ENCODE assay signal across 1 cellular context in the genomic region with DNA sequence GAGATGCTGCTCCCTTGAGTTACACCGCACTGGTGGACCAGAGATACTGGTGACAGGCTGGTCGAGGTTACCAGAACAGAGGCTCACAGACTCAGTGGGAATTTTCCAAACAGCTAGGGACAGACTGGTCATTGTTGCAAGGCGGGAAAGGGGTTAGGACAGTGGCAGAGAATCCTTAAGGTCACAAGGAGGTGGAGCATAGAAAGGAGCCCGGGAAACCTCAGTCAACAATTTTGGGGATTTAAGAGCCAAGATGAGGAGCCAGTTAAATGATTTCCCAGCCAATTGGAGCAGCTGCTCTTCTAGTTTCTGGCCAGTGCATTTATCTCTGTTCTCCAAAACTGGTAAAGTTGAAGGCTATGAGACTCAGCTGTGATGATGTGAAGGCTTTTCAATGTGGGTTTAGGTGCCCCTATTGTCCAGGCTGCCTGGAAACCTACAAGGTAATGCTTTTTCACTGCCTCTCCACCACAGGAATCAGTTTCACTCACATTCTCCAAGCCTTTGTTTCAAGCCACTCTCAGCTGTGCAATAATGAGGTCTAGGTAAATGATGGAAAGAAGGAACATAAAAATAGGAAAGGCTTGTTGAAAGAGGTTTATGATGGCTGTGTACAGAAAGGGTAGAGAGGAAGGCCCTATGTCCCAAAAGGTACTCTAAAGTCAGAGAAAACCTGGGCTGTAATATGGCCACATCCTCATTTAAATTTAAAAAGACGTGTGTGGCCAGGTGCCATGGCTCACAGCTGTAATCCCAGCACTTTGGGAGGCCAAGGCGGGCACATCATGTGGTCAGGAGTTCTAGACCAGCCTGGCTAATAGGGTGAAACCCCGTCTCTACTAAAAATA.
TF ChIP-seq lines count a peak whose summit lies in the region.

No MANE protein-coding gene starts in this region.

TF ChIP-seq in H1, 55 proteins besides CTCF, POLR2A, EP300 and RAD21:
- TF ChIP-seq, protein P1, sequence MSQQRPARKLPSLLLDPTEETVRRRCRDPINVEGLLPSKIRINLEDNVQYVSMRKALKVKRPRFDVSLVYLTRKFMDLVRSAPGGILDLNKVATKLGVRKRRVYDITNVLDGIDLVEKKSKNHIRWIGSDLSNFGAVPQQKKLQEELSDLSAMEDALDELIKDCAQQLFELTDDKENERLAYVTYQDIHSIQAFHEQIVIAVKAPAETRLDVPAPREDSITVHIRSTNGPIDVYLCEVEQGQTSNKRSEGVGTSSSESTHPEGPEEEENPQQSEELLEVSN (IDR thresholded peaks at IDR 0.05): 0 out of 2 replicates have a peak, but pooled peaks have one; percentile 11
- TF ChIP-seq TBP (IDR thresholded peaks at IDR 0.05; ENCODE audit: low read depth, low read length): no peak
- TF ChIP-seq TEAD4 (IDR thresholded peaks at IDR 0.05; ENCODE audit: low read depth, low read length): no peak
- TF ChIP-seq, protein P2, sequence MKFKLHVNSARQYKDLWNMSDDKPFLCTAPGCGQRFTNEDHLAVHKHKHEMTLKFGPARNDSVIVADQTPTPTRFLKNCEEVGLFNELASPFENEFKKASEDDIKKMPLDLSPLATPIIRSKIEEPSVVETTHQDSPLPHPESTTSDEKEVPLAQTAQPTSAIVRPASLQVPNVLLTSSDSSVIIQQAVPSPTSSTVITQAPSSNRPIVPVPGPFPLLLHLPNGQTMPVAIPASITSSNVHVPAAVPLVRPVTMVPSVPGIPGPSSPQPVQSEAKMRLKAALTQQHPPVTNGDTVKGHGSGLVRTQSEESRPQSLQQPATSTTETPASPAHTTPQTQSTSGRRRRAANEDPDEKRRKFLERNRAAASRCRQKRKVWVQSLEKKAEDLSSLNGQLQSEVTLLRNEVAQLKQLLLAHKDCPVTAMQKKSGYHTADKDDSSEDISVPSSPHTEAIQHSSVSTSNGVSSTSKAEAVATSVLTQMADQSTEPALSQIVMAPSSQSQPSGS (IDR thresholded peaks at IDR 0.05; ENCODE audit: low read length): 0 out of 2 replicates have a peak, but pooled peaks have one; percentile 28
- TF ChIP-seq POLR2AphosphoS5 (IDR thresholded peaks at IDR 0.05; ENCODE audit: low read depth, low read length): peak; percentile 70
- no peak for TF ChIP-seq RNF2 (IDR thresholded peaks at IDR 0.05; ENCODE audit: borderline replicate concordance, low read depth, low read length, missing control alignments, poor library complexity, severe bottlenecking)
- no peak for TF ChIP-seq SP2 (IDR thresholded peaks at IDR 0.05; ENCODE audit: low read length)
